ENCODE assay signal across 8 cellular contexts in genomic region chr19:37370880-37371661, GRCh38. TPM values are rescaled to one million over a fixed set of nuclear protein-coding genes. Genes with fewer than 3 reads are reported as not detected.
DNase-seq lines count a peak whose midpoint lies in the region; ATAC-seq lines count a peak whose summit lies in the region.

Gene ZNF527 (plus strand): TSS chr19:37371099. CDS start chr19:37374199, 3,100 bp downstream.

- peak; percentile 96 for ATAC-seq in GM21360 (IDR thresholded peaks at IDR 0.05; ENCODE audit: unreplicated experiment)

- H3K4me2 ChIP-seq in mesenchymal stem cell (ENCODE audit: low read length, poor library complexity, severe bottlenecking), result peak within 1 kb of the TSS; percentile 72

- H3K36me3 ChIP-seq in endocrine pancreas (ENCODE audit: control insufficient read depth, insufficient read depth, low read length) (peaks cover 9% of the 10 kb centered on the region), mesenchymal stem cell (ENCODE audit: control insufficient read depth in 1 of 2, insufficient read depth in 2 of 2, low read depth in 1 of 2, low read length in 2 of 2) (peaks cover 22 to 23% of the 10 kb centered on the region in 2 experiments)

- H2AK5ac ChIP-seq in mesenchymal stem cell (ENCODE audit: low read length, severe bottlenecking), result peak within 1 kb of the TSS; percentile 49

- peak within 1 kb of the TSS; percentile 19 for H2BK120ac ChIP-seq in mesenchymal stem cell (ENCODE audit: low read depth, low read length)

- H3K4me3 ChIP-seq in endocrine pancreas (ENCODE audit: control insufficient read depth, insufficient read depth, low read length), result peak within 1 kb of the TSS; percentile 91
- H3K4me3 ChIP-seq in mesenchymal stem cell (ENCODE audit: insufficient read depth in 1 of 2, low read depth in 1 of 2, low read length in 2 of 2), result peak within 1 kb of the TSS; percentile 73 to 83

- H3K27me3 ChIP-seq in endocrine pancreas (ENCODE audit: control insufficient read depth, insufficient read depth, low read length), result no peaks in the 10 kb centered on the region
- H3K27me3 ChIP-seq in mesenchymal stem cell (ENCODE audit: control insufficient read depth in 1 of 2, insufficient read depth in 1 of 2, low read length in 2 of 2), result no peaks in the 10 kb centered on the region

- H3K9ac ChIP-seq in endocrine pancreas (ENCODE audit: control insufficient read depth, insufficient read depth, low read length) (peak within 1 kb of the TSS; percentile 85), mesenchymal stem cell (ENCODE audit: low read length) (peak within 1 kb of the TSS; percentile 86)

- peak within 1 kb of the TSS in 1 of 2 experiments; percentile 67 for H3K23ac ChIP-seq in mesenchymal stem cell (ENCODE audit: low read length in 2 of 2)

- H3K4ac ChIP-seq in mesenchymal stem cell (ENCODE audit: low read depth in 1 of 2, low read length in 2 of 2), result peak within 1 kb of the TSS; percentile 57 to 94

- H3K79me1 ChIP-seq in mesenchymal stem cell (replicated peaks; ENCODE audit: low read length, poor library complexity, severe bottlenecking), result peaks cover 23% of the 10 kb centered on the region

- H3K9me3 ChIP-seq in endocrine pancreas (ENCODE audit: control insufficient read depth, low read length) (no peaks in the 10 kb centered on the region), mesenchymal stem cell (ENCODE audit: control insufficient read depth, low read length) (peaks cover 28% of the 10 kb centered on the region)

- peak within 1 kb of the TSS in 1 of 2 experiments; percentile 99 for H3K14ac ChIP-seq in mesenchymal stem cell (ENCODE audit: low read length in 2 of 2)

- peak within 1 kb of the TSS; percentile 95 for H4K8ac ChIP-seq in mesenchymal stem cell (ENCODE audit: low read length)

- peak within 1 kb of the TSS in 1 of 2 experiments; percentile 47 for H2BK12ac ChIP-seq in mesenchymal stem cell (ENCODE audit: low read length in 2 of 2)

- H3K4me1 ChIP-seq in endocrine pancreas (ENCODE audit: control insufficient read depth, insufficient read depth, low read length) (no peaks in the 10 kb centered on the region), mesenchymal stem cell (ENCODE audit: control insufficient read depth, insufficient read depth, low read depth, low read length) (peaks cover 2% of the 10 kb centered on the region)

- H2AFZ ChIP-seq in mesenchymal stem cell (ENCODE audit: low read depth, low read length), result peak within 1 kb of the TSS; percentile 92

- no peak within 1 kb of the TSS for H2BK15ac ChIP-seq in mesenchymal stem cell (ENCODE audit: low read depth, poor library complexity, severe bottlenecking)

- H3K27ac ChIP-seq in mesenchymal stem cell (ENCODE audit: low read length, poor library complexity, severe bottlenecking), result peak within 1 kb of the TSS; percentile 26

- no peak within 1 kb of the TSS for H2BK5ac ChIP-seq in mesenchymal stem cell (ENCODE audit: low read depth, low read length, poor library complexity, severe bottlenecking)

- DNase-seq in COR-L47 (lab: John Stamatoyannopoulos, UW) (peak; percentile 94), HT-29 (ENCODE audit: low spot score) (peak; percentile 97), NOMO-1 (lab: John Stamatoyannopoulos, UW; ENCODE audit: unreplicated experiment in 2 of 2) (peak; percentile 95 to 96), mesenchymal stem cell (peak; percentile 98)
- peak; percentile 86 for DNase-seq in activated CD8-positive, alpha-beta memory T cell treated with anti-CD3 and anti-CD28 coated beads, Interleukin-2, amount 50 U/mL, for 1 hour (ENCODE audit: extremely low read depth)
- DNase-seq in stimulated activated CD8-positive, alpha-beta memory T cell treated with anti-CD3 and anti-CD28 coated beads, Interleukin-12 subunit alpha, Interleukin-12 subunit beta, amount 100 ng/mL, for 24 hours (ENCODE audit: extremely low read depth), result peak; percentile 96

- peak within 1 kb of the TSS; percentile 19 for H4K91ac ChIP-seq in mesenchymal stem cell (ENCODE audit: low read length)

- 1% methylated on average over 57 of the region's 58 CpGs for WGBS in mesenchymal stem cell

- peak within 1 kb of the TSS; percentile 58 to 94 for H3K18ac ChIP-seq in mesenchymal stem cell (ENCODE audit: low read depth in 1 of 2, low read length in 2 of 2)

RNA-seq across cellular contexts. Expression of gene ZNF527, which starts in this region (rescaled TPM):
- total RNA-seq in HT-29 (2014; rRNA removed; shearing (Covaris generic)), result 0.28 and 1.4 TPM in 2 replicates
- polyA plus RNA-seq in mesenchymal stem cell (2013, experiment 1 of 2), result 1.7 TPM
- 1.4 TPM for polyA plus RNA-seq in mesenchymal stem cell (2013, experiment 2 of 2)

Comparison
In these comparisons a context has a peak if more than half of its experiments do, and no peak if none do; other contexts are left out.
1. Peak in every context shown above with its lines: DNase-seq, ATAC-seq, H3K4me3 ChIP-seq and H3K27ac ChIP-seq.